ENCODE assay signal across 8 cellular contexts in genomic region chr1:206467915-206468314, GRCh38. TPM values are rescaled to one million over a fixed set of nuclear protein-coding genes. Genes with fewer than 3 reads are reported as not detected.
DNase-seq lines count a peak whose midpoint lies in the region; ATAC-seq and TF ChIP-seq lines count a peak whose summit lies in the region.

No MANE protein-coding gene starts in this region.

- POLR2A ChIA-PET in GM10248 (lab: Yijun Ruan, JAX): no interaction called here

- peak overlapping the region; percentile 31 for H3K4me3 Mint-ChIP-seq in central memory CD8-positive, alpha-beta T cell
- no peak overlapping the region for H3K4me3 Mint-ChIP-seq in mesothelial cell of epicardium

- intact Hi-C loops in psoas muscle (cut with DNase I): no loop called here

- no peaks in the 10 kb centered on the region for H3K27me3 Mint-ChIP-seq in central memory CD8-positive, alpha-beta T cell
- H3K27me3 Mint-ChIP-seq in mesothelial cell of epicardium (ENCODE audit: low read depth): peaks cover 22% of the 10 kb centered on the region

- ATAC-seq in central memory CD8-positive, alpha-beta T cell (replicated peaks; ENCODE audit: extremely low read depth, poor library complexity, severe bottlenecking): no peak
- ATAC-seq in psoas muscle: peak; percentile 65 to 78 (median 73)
- no peak for ATAC-seq in HG03442 (IDR thresholded peaks at IDR 0.05; ENCODE audit: unreplicated experiment)
- no peak for ATAC-seq in HG02970 (IDR thresholded peaks at IDR 0.05; ENCODE audit: low FRiP score, unreplicated experiment)

- no peak overlapping the region for H3K27ac Mint-ChIP-seq in central memory CD8-positive, alpha-beta T cell (ENCODE audit: low read depth)
- no peak overlapping the region for H3K27ac Mint-ChIP-seq in mesothelial cell of epicardium

- WGBS in psoas muscle, 3 donors: 14 to 30% (median 21%) methylated on average over 9 of the region's 9 CpGs

- no peaks in the 10 kb centered on the region for H3K36me3 ChIP-seq in psoas muscle (ENCODE audit: insufficient read depth in 1 of 2, low read depth in 1 of 2)

- peaks cover 9% of the 10 kb centered on the region for H3K4me1 ChIP-seq in psoas muscle

- H3K27ac ChIP-seq in psoas muscle: no peak overlapping the region

- H3K36me3 Mint-ChIP-seq in central memory CD8-positive, alpha-beta T cell (ENCODE audit: insufficient read depth): peaks cover 16% of the 10 kb centered on the region
- H3K36me3 Mint-ChIP-seq in mesothelial cell of epicardium: peaks cover 5% of the 10 kb centered on the region

- H3K4me1 Mint-ChIP-seq in central memory CD8-positive, alpha-beta T cell: peaks cover 63% of the 10 kb centered on the region
- peaks cover 45% of the 10 kb centered on the region for H3K4me1 Mint-ChIP-seq in mesothelial cell of epicardium

- TF ChIP-seq CTCF in GM10248 (IDR thresholded peaks at IDR 0.05; ENCODE audit: control extremely low read depth, extremely low read depth, low read depth, missing control alignments) (no peak), psoas muscle (IDR thresholded peaks at IDR 0.05) (no peak), mesothelial cell of epicardium (IDR thresholded peaks at IDR 0.05; ENCODE audit: unreplicated experiment) (no peak)

- no peaks in the 10 kb centered on the region for H3K9me3 Mint-ChIP-seq in central memory CD8-positive, alpha-beta T cell
- no peaks in the 10 kb centered on the region for H3K9me3 Mint-ChIP-seq in mesothelial cell of epicardium

- no peak overlapping the region for H3K4me3 ChIP-seq in psoas muscle

- DNase-seq in GM10248 (ENCODE audit: extremely low spot score) (peak; percentile 53), NCI-H524 treated with DMSO at 0.1 percent for 48 hours (lab: John Stamatoyannopoulos, UW) (peak; percentile 6), psoas muscle (peak; percentile 62 to 79), mesothelial cell of epicardium (ENCODE audit: low spot score in 2 of 2, unreplicated experiment in 2 of 2) (no peak), occipital lobe (lab: John Stamatoyannopoulos, UW) (no peak)
- no peak for DNase-seq in central memory CD8-positive, alpha-beta T cell (ENCODE audit: low spot score in 2 of 2)

- peaks cover 0 to 35% (median 0%) of the 10 kb centered on the region in 3 donors for H3K27me3 ChIP-seq in psoas muscle (ENCODE audit: insufficient read depth in 3 of 3, low read length in 2 of 3)

- no peaks in the 10 kb centered on the region for H3K9me3 ChIP-seq in psoas muscle

- CTCF ChIA-PET in GM10248 (lab: Yijun Ruan, JAX): interaction anchor here (0.9 to 7.8 kb wide), 4 partner anchors 11 to 125 kb away, joined by 3 to 70 read pairs (median 6); no protein-coding TSS in a partner anchor

RNA-seq across cellular contexts. Expression of gene IKBKE, which starts 2.4 kb away (rescaled TPM):
- total RNA-seq in psoas muscle (under 1 TPM; 0.44 to 0.89 (median 0.58) TPM), mesothelial cell of epicardium (7.9 to 8.4 TPM (median 8.2 TPM) in 3 replicates), occipital lobe (1.1 TPM)
- under 1 TPM; 0.14 to 0.32 (median 0.27) TPM for polyA plus RNA-seq in psoas muscle

RNA-seq across cellular contexts. Expression of gene RASSF5, which starts 39.4 kb away (rescaled TPM):
- total RNA-seq in psoas muscle (10 to 100 TPM in 1 of 4 donors, 1 to 10 TPM in 3; 1.5 to 14.6 (median 5.1) TPM), mesothelial cell of epicardium (6.5 to 7.0 TPM (median 6.8 TPM) in 3 replicates), occipital lobe (0.62 TPM)
- polyA plus RNA-seq in psoas muscle: 1 to 10 TPM; 1.1 to 2.8 (median 1.5) TPM

Comparison
In these comparisons a context has a peak if more than half of its experiments do, and no peak if none do; other contexts are left out.
1. DNase-seq: peak in GM10248 (single experiment), NCI-H524 treated with DMSO at 0.1 percent for 48 hours (single experiment) and psoas muscle (2 of 2); none in central memory CD8-positive, alpha-beta T cell (0 of 2), mesothelial cell of epicardium (0 of 2) and occipital lobe (single experiment).
2. ATAC-seq: peak in psoas muscle (4 of 4); none in central memory CD8-positive, alpha-beta T cell (single experiment), HG03442 (single experiment) and HG02970 (single experiment).